Comparison of ENCODE assay signal across 27 cellular contexts in the genomic region with DNA sequence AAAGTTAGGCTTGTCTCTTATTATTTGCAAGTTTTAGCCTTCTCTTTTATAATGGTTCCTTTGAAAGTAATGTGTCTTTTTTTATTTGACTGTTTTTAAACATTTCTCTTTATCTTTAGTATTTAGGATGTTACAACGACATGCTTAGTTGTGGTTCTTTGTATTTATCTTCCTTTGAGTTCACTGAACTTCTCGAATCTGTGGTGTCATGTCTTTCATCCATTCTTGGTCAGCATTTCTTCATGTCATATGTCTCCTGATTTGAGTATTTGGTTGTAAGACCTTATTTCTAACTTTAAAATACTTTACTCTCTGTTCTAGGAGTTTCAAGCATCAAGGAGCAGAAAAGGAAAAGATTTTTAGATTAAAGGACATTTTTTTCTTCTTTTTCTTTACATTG. TPM values are rescaled to one million over a fixed set of nuclear protein-coding genes. Genes with fewer than 3 reads are reported as not detected.
"Had no signal": no experiment of that assay in that cellular context is flagged by ENCODE, and none has a peak within 500 bp of the region (broad histone marks: within the 10 kb centered on the region; RNA-seq: fewer than 3 reads in every experiment).

No MANE protein-coding gene starts in this region.

- H3K27ac ChIP-seq: stomach, suprapubic skin, testis, thoracic aorta, thyroid gland, tibial artery, tibial nerve, transverse colon, upper lobe of left lung, upper lobe of right lung, uterus, vagina had no signal

- H3K36me3 ChIP-seq: stomach, suprapubic skin, thoracic aorta, thyroid gland, tibial artery, tibial nerve, transverse colon, upper lobe of left lung, upper lobe of right lung, uterus, vagina had no signal

- DNase-seq: stimulated activated CD4-positive, alpha-beta T cell treated with anti-CD3 and anti-CD28 coated beads, Interleukin-2, amount 100 ng/mL, for 48 hours; stimulated activated CD4-positive, alpha-beta T cell treated with anti-CD3 and anti-CD28 coated beads, Interleukin-4, amount 100 ng/mL, for 1 hour; stimulated activated CD4-positive, alpha-beta T cell treated with anti-CD3 and anti-CD28 coated beads, Interleukin-4, amount 100 ng/mL, for 24 hours; stimulated activated CD4-positive, alpha-beta T cell treated with anti-CD3 and anti-CD28 coated beads, Interleukin-4, amount 100 ng/mL, for 4 hours; stimulated activated CD8-positive, alpha-beta memory T cell treated with anti-CD3 and anti-CD28 coated beads, Interleukin-4, amount 100 ng/mL, for 48 hours; stimulated activated naive B cell treated with anti-CD40 and anti-IgM and Interleukin-4, amounts not matched to agents 10 μg/mL and 1 μg/mL and 100 μg/mL, for 72 hours; stimulated activated naive CD4-positive, alpha-beta T cell; stimulated activated naive CD4-positive, alpha-beta T cell treated with Interleukin-2 at 50 U/mL for 16 hours; stimulated activated naive CD8-positive, alpha-beta T cell treated with anti-CD3 and anti-CD28 coated beads, Interleukin-15, amount 100 ng/mL, for 72 hours; stimulated activated naive CD8-positive, alpha-beta T cell treated with anti-CD3 and anti-CD28 coated beads, Interleukin-15, Interleukin-2, amounts not matched to agents 100 U/mL and 50 U/mL, for 24 hours; stomach; substantia nigra; testis; thyroid gland; tibial artery; transverse colon; trophoblast cell; upper lobe of left lung; upper lobe of right lung; uterus had no signal

- H3K4me3 ChIP-seq: stomach, suprapubic skin, testis, thoracic aorta, thyroid gland, tibial artery, tibial nerve, transverse colon, upper lobe of left lung, upper lobe of right lung, uterus, vagina had no signal

- H3K9me3 ChIP-seq: testis, thyroid gland, upper lobe of left lung, upper lobe of right lung, uterus had no signal

- H3K4me1 ChIP-seq: testis, thyroid gland, tibial nerve, upper lobe of right lung, uterus, vagina had no signal

- ATAC-seq: stimulated activated effector memory CD8-positive, alpha-beta T cell treated with anti-CD3 and anti-CD28 coated beads, Interleukin-12 subunit alpha, Interleukin-12 subunit beta, amount 100 ng/mL, for 72 hours; stimulated activated memory B cell treated with anti-CD40 and anti-IgM and Interleukin-4, amounts not matched to agents 10 μg/mL and 1 μg/mL and 100 μg/mL, for 72 hours; stimulated activated naive B cell treated with anti-CD40 and anti-IgM and Interleukin-4, amounts not matched to agents 10 μg/mL and 1 μg/mL and 100 μg/mL, for 72 hours; stimulated activated naive CD8-positive, alpha-beta T cell treated with anti-CD3 and anti-CD28 coated beads, Interleukin-15, amount 100 ng/mL, for 72 hours; stimulated activated naive CD8-positive, alpha-beta T cell treated with anti-CD3 and anti-CD28 coated beads, Interleukin-15, Interleukin-2, amounts not matched to agents 100 U/mL and 50 U/mL, for 24 hours; upper lobe of right lung had no signal

RNA-seq across cellular contexts. Expression of gene BARX2, which starts 15.9 kb away (rescaled TPM):
- total RNA-seq: subcutaneous adipose tissue, thoracic aorta, tibial nerve, upper lobe of right lung had no signal
